In the genomic region with DNA sequence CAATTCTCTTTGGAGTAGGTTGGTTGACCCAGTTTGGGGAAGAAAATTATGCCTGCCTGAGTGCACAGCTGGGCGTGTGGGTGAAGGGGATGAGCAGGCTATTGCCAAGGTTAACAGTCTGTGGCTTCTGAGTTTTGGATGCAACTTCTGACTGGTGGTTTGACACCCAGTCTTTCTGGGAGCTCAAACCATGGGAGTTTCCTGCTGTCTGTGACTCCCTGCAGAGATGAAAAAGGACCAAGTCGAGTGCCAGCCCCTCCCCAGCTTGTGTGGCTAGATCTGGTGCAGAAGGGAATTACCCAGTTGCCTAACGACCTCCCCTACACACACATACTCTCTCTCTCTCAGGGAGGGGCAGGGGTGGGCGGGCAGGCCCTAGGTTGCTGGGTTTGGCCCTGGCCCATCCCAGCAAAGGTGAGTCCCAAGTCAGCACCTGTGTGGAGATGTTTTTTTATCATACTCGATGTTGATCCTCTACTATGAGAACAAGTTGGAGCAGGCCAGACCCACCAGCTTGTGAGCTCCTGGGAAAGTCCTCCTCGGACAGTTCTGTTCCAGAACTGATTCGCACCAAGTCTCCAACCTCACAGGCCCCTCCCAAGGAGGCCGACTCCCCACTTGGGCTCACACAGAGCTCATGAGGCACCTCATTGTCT, we compare ENCODE assay signal across 9 cellular contexts. TPM values are rescaled to one million over a fixed set of nuclear protein-coding genes. Genes with fewer than 3 reads are reported as not detected.
DNase-seq lines count a peak whose midpoint lies in the region; ATAC-seq, FAIRE-seq and TF ChIP-seq lines count a peak whose summit lies in the region.
"Had no signal": no experiment of that assay in that cellular context is flagged by ENCODE, and none has a peak within 500 bp of the region (broad histone marks: within the 10 kb centered on the region; RNA-seq: fewer than 3 reads in every experiment).

No MANE protein-coding gene starts in this region.

- no peak for TF ChIP-seq EP300 in GM12878 (IDR thresholded peaks at IDR 0.05; ENCODE audit: borderline replicate concordance in 1 of 2, control insufficient read depth in 1 of 2, low read depth in 2 of 2, low read length in 2 of 2)

- POLR2A ChIA-PET in GM12878 (lab: Charles Lee): no interaction called here

- no peak overlapping the region for H3K9ac ChIP-seq in GM12878 (ENCODE audit: control insufficient read depth, insufficient read depth, low read length)

- TF ChIP-seq POLR2A in NB4 (IDR thresholded peaks at IDR 0.05; ENCODE audit: extremely low read depth, insufficient read length) (no peak), GM12878 (IDR thresholded peaks at IDR 0.05; ENCODE audit: low read depth, low read length) (no peak), gastrocnemius medialis (IDR thresholded peaks at IDR 0.05) (no peak)

- H3K79me2 ChIP-seq in GM12878 (ENCODE audit: control insufficient read depth, insufficient read depth, low read length): no peaks in the 10 kb centered on the region

- in situ Hi-C loops in GM12878 (cut with MboI) (no loop called here), gastrocnemius medialis (cut with MboI; ENCODE audit: low sequenced_read_pairs in 4 of 4) (no loop called here)

- H2AFZ ChIP-seq in GM12878 (ENCODE audit: control insufficient read depth, low read depth, low read length): no peak overlapping the region

- H3K27ac ChIP-seq in GM12878 (ENCODE audit: control insufficient read depth, insufficient read depth) (no peak overlapping the region), gastrocnemius medialis (peak overlapping the region in 3 of 4 donors; percentile 29 to 72 (median 42))

- FAIRE-seq in GM12878 (lab: Jason Lieb, UNC): no peak

- H3K9me3 ChIP-seq in GM12878 (replicated peaks; ENCODE audit: control insufficient read depth, insufficient read depth, low read length) (no peaks in the 10 kb centered on the region), gastrocnemius medialis (no peaks in the 10 kb centered on the region)

- no TSS peak for BruUV-seq in GM12878 (replicated peaks; lab: Mats Ljungman, UMichigan)

- TF ChIP-seq RAD21 in GM12878 (IDR thresholded peaks at IDR 0.05; ENCODE audit: insufficient read depth, low read depth, low read length): no peak

- H3K27me3 ChIP-seq in GM12878 (replicated peaks in 1 of 2; ENCODE audit: control insufficient read depth in 2 of 2, insufficient read depth in 2 of 2, low read length in 1 of 2) (peaks cover 4 to 8% of the 10 kb centered on the region in 2 experiments; a peak in 3 of 4 replicates), gastrocnemius medialis (no peaks in the 10 kb centered on the region)

- DNase-seq in GM12865 (ENCODE audit: low read depth) (peak; percentile 48), NB4 (ENCODE audit: low read depth) (peak; percentile 92), GM12878 (ENCODE audit: low read depth, low spot score) (peak; percentile 24), gastrocnemius medialis (no peak), NCI-H226 (no peak), SW 1271 (lab: John Stamatoyannopoulos, UW) (no peak), GM10266 (ENCODE audit: extremely low spot score) (no peak)
- DNase-seq: activated CD4-positive, alpha-beta T cell treated with anti-CD3 and anti-CD28 coated beads, Interleukin-2, amount 50 U/mL, for 1 hour; GOT3 had no signal

- peak; percentile 72 for ATAC-seq in GM12878
- no peak for ATAC-seq in gastrocnemius medialis

- H3K36me3 ChIP-seq in GM12878 (ENCODE audit: control insufficient read depth in 2 of 2, insufficient read depth in 2 of 2, low read length in 1 of 2) (no peaks in the 10 kb centered on the region), gastrocnemius medialis (no peaks in the 10 kb centered on the region)

- RAD21 ChIA-PET in GM12878 (lab: Charles Lee; ENCODE audit: unreplicated experiment): interaction anchor here (0.7 to 2.4 kb wide), 6 partner anchors 34 to 171 kb away, joined by 3 to 7 read pairs (median 4); no protein-coding TSS in a partner anchor

- H3K4me2 ChIP-seq in GM12878 (ENCODE audit: control insufficient read depth, insufficient read depth): no peak overlapping the region

- SMC1A ChIA-PET in GM12878 (lab: Charles Lee; ENCODE audit: uncharacterized antibody, unreplicated experiment): interaction anchor here (0.7 to 1.4 kb wide), 6 partner anchors 11 to 49 kb away, joined by 3 to 5 read pairs (median 3); no protein-coding TSS in a partner anchor

- no peak for TF ChIP-seq CTCF in GM12865 (IDR thresholded peaks at IDR 0.05; ENCODE audit: insufficient read depth, low read depth, low read length, missing control alignments)
- no peak for TF ChIP-seq CTCF in NB4 (IDR thresholded peaks at IDR 0.05; ENCODE audit: low read depth, low read length)
- no peak for TF ChIP-seq CTCF in GM12878 (IDR thresholded peaks at IDR 0.05 in 2 of 3, conservative IDR thresholded peaks at IDR 0.05 in 1 of 3; ENCODE audit: control insufficient read depth in 2 of 3, extremely low read depth in 1 of 3, insufficient read depth in 1 of 3, low read depth in 3 of 3, low read length in 3 of 3)
- no peak for TF ChIP-seq CTCF in gastrocnemius medialis (IDR thresholded peaks at IDR 0.05 in 4 of 5, conservative IDR thresholded peaks at IDR 0.05 in 1 of 5)
- no peak for TF ChIP-seq CTCF in GM10266 (IDR thresholded peaks at IDR 0.05; ENCODE audit: control insufficient read depth, insufficient read depth, low read depth, missing control alignments)

- CTCF ChIA-PET in GM12878 (lab: Yijun Ruan, JAX): interaction anchor here (1.1 to 7.6 kb wide), 3 partner anchors 36 to 74 kb away, joined by 3 to 46 read pairs (median 4); no protein-coding TSS in a partner anchor

- WGBS in GM12878 (ENCODE audit: insufficient coverage, insufficient replicate concordance, low lambda C conversion rate, missing lambda C conversion rate): 6% methylated on average over 8 of the region's 8 CpGs

- H3K4me3 ChIP-seq in GM12865 (ENCODE audit: low read depth, low read length) (no peak overlapping the region), NB4 (ENCODE audit: low read depth, low read length) (no peak overlapping the region), GM12878 (no peak overlapping the region), gastrocnemius medialis (no peak overlapping the region)

- H4K20me1 ChIP-seq in GM12878 (ENCODE audit: control insufficient read depth, insufficient read depth): no peaks in the 10 kb centered on the region

- intact Hi-C loops in GM12878 (cut with micrococcal nuclease; ENCODE audit: unreplicated experiment) (no loop called here), gastrocnemius medialis (cut with DNase I; ENCODE audit: low total_unique reads) (loop anchor here (5.0 kb wide), 1 partner anchor 49 kb away; no protein-coding TSS in a partner anchor)

- no peaks in the 10 kb centered on the region for H3K4me1 ChIP-seq in GM12878 (ENCODE audit: control insufficient read depth, insufficient read depth, low read length)
- peaks cover 21 to 28% of the 10 kb centered on the region in 2 donors for H3K4me1 ChIP-seq in gastrocnemius medialis

TF ChIP-seq in GM12878, 131 proteins besides CTCF, POLR2A, EP300 and RAD21 (continues in another document):
- peak; percentile 52 for TF ChIP-seq IKZF1 (conservative IDR thresholded peaks at IDR 0.05)
- 0 out of 4 replicates have a peak, but pooled peaks of 1 of the 2 experiments have one; percentile 6 for TF ChIP-seq BHLHE40 (IDR thresholded peaks at IDR 0.05; ENCODE audit: borderline replicate concordance in 1 of 2, low read depth in 2 of 2, low read length in 1 of 2)
- TF ChIP-seq RB1 (IDR thresholded peaks at IDR 0.05; ENCODE audit: borderline replicate concordance): no peak
- no peak for TF ChIP-seq JUNB (IDR thresholded peaks at IDR 0.05)
- no peak for TF ChIP-seq ZNF217 (IDR thresholded peaks at IDR 0.05)
- no peak for TF ChIP-seq SREBF1 (IDR thresholded peaks at IDR 0.05; ENCODE audit: low read length)
- no peak for TF ChIP-seq CBX5 (IDR thresholded peaks at IDR 0.05; ENCODE audit: low read depth)
- TF ChIP-seq GATAD2B (conservative IDR thresholded peaks at IDR 0.05; ENCODE audit: low read depth): no peak
- no peak for TF ChIP-seq YBX1 (IDR thresholded peaks at IDR 0.05)
- TF ChIP-seq, protein P1, sequence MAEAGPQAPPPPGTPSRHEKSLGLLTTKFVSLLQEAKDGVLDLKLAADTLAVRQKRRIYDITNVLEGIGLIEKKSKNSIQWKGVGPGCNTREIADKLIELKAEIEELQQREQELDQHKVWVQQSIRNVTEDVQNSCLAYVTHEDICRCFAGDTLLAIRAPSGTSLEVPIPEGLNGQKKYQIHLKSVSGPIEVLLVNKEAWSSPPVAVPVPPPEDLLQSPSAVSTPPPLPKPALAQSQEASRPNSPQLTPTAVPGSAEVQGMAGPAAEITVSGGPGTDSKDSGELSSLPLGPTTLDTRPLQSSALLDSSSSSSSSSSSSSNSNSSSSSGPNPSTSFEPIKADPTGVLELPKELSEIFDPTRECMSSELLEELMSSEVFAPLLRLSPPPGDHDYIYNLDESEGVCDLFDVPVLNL (IDR thresholded peaks at IDR 0.05; ENCODE audit: low read depth, low read length): no peak
- TF ChIP-seq SIN3A (IDR thresholded peaks at IDR 0.05; ENCODE audit: low read depth, low read length): no peak
- no peak; the same call in 1 of the 2 replicates for TF ChIP-seq MTA2 (IDR thresholded peaks at IDR 0.05; ENCODE audit: low read depth)
- no peak for TF ChIP-seq SP1 (IDR thresholded peaks at IDR 0.05; ENCODE audit: low read depth, low read length)
- no peak for TF ChIP-seq SMC3 (IDR thresholded peaks at IDR 0.05; ENCODE audit: borderline replicate concordance, low read length)
- TF ChIP-seq SPI1 (IDR thresholded peaks at IDR 0.05; ENCODE audit: borderline replicate concordance, insufficient read depth, low read depth, low read length): no peak
- no peak for TF ChIP-seq PAX5 (IDR thresholded peaks at IDR 0.05; ENCODE audit: borderline replicate concordance, low read depth, low read length)

RNA-seq across cellular contexts. Expression of a gene that starts 28.2 kb away (rescaled TPM):
- total RNA-seq in GM12878 (2013; cell fraction: nucleolus; rRNA removed): not detected in 2 replicates
- total RNA-seq in GM12878 (2014; rRNA removed): not detected in 2 replicates
- total RNA-seq in GM12878 (2014; rRNA removed; fragmentation: Illumina TruSeq; extraction: Trizol): not detected in 2 replicates
- not detected in 2 replicates for total RNA-seq in GM12878 (2021)
- polyA plus RNA-seq in GM12878 (2011; ENCODE audit: low read depth): not detected
- polyA plus RNA-seq in GM12878 (2011; rRNA removed): 0.03 TPM in 1 of 2 replicates, not detected in the other
- not detected in 2 replicates for polyA plus RNA-seq in GM12878 (2011; cell fraction: cytosol; rRNA removed)
- polyA plus RNA-seq in GM12878 (2011; cell fraction: nucleus; rRNA removed): not detected in 2 replicates
- polyA plus RNA-seq in GM12878 (2012): not detected in 2 replicates
- not detected in 2 replicates for polyA plus RNA-seq in GM12878 (2014; fragmentation: Illumina TruSeq; extraction: Trizol)
- not detected for polyA plus RNA-seq in GM12878 (2014; fragmentation: Nextera tagmentation; extraction: Ambion mirVana)
- not detected in 2 replicates for polyA plus RNA-seq in GM12878 (2014; rRNA removed)
- polyA plus RNA-seq in GM12878 (2016; fragmentation: Nextera tagmentation; extraction: Ambion mirVana): not detected
- polyA minus RNA-seq in GM12878 (2011; rRNA and poly(A)+ RNA removed): not detected in 2 replicates
- polyA minus RNA-seq in GM12878 (2011; cell fraction: cytosol; rRNA and poly(A)+ RNA removed): not detected in 2 replicates
- not detected in 2 replicates for polyA minus RNA-seq in GM12878 (2011; cell fraction: nucleus; rRNA and poly(A)+ RNA removed)
- total RNA-seq in gastrocnemius medialis: 1 to 10 TPM in 3 of 4 donors, under 1 TPM in 1; 0.71 to 4.5 (median 1.2) TPM

Comparison
In these comparisons a context has a peak if more than half of its experiments do, and no peak if none do; other contexts are left out.
1. DNase-seq: peak in GM12865 (single experiment), NB4 (single experiment) and GM12878 (single experiment); none in gastrocnemius medialis (0 of 2), NCI-H226 (single experiment), SW 1271 (0 of 2) and GM10266 (single experiment).